In genomic region chr10:4561301-4561700, GRCh38 we compare ENCODE assay signal across 17 cellular contexts.
"Had no signal": no experiment of that assay in that cellular context is flagged by ENCODE, and none has a peak within 500 bp of the region (broad histone marks: within the 10 kb centered on the region; RNA-seq: fewer than 3 reads in every experiment).

No MANE protein-coding gene starts in this region.

- DNase-seq: activated CD4-positive, alpha-beta T cell treated with anti-CD3 and anti-CD28 coated beads for 4 hours; activated CD4-positive, alpha-beta T cell treated with anti-CD3 and anti-CD28 coated beads, Interleukin-2, amount 50 U/mL, for 4 hours; activated effector memory CD4-positive, alpha-beta T cell treated with Interleukin-2 at 50 U/mL for 16 hours; activated naive CD4-positive, alpha-beta T cell treated with Interleukin-2 at 50 U/mL for 16 hours; activated T-cell treated with anti-CD3 and anti-CD28 coated beads for 4 hours; anterior cingulate cortex; body of pancreas; effector memory CD8-positive, alpha-beta T cell; erythroblast; gastrocnemius medialis; glutamatergic neuron; islet precursor cell; left ventricle myocardium inferior; mesendoderm; right lobe of liver; stimulated activated CD4-positive, alpha-beta T cell treated with anti-CD3 and anti-CD28 coated beads, Interleukin-2, amount 100 ng/mL, for 48 hours; stimulated activated naive CD4-positive, alpha-beta T cell treated with Interleukin-2 at 50 U/mL for 16 hours had no signal
